ENCODE assay signal across 8 cellular contexts in the genomic region with DNA sequence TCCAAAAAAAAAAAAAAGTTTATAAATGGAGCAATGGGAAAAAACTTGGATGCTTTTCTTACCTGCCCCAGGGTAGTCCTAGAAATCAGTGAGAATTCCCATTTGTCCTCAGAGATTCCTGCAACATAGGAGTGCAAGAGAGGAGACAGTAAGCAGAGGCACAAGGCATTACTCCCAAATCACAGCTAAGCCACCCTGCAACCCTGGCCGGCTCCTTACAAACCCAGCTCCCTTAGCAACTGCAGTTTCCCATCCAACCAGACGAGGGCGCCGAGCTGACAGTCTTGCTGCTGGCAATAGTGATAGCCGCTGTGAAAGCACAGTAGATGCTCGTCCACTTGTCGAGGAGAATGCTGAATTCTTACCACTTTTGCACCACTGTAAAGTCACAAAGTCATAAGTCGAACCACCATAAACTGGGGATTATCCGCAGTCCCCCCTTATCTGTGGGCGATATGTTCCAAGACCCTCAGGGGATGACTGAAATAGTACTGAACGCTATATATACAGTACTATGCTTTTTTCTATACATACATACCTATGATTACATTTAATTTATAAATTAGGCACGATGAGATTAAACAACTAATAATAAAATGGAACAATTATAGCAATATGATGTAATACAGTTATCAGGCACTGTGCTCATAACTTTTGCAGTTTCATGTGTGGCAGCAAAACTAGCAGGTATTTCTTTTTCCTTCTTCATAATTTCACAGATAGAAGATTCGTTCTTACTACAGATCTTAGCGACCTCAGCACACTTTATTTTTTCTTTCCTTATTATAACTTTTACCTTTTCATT. TPM values are rescaled to one million over a fixed set of nuclear protein-coding genes. Genes with fewer than 3 reads are reported as not detected.
DNase-seq lines count a peak whose midpoint lies in the region; ATAC-seq and TF ChIP-seq lines count a peak whose summit lies in the region.

No MANE protein-coding gene starts in this region.

- peaks cover 10% of the 10 kb centered on the region for H3K4me1 ChIP-seq in MM.1S (ENCODE audit: low read length)
- no peaks in the 10 kb centered on the region for H3K4me1 ChIP-seq in foreskin keratinocyte
- H3K4me1 ChIP-seq in osteoblast (ENCODE audit: insufficient read depth, low read length), result no peaks in the 10 kb centered on the region
- H3K4me1 ChIP-seq in thyroid gland, result peaks cover 12 to 25% of the 10 kb centered on the region in 2 donors

- no peaks in the 10 kb centered on the region for H3K4me1 Mint-ChIP-seq in activated T-helper 17 cell treated with anti-CD3 and anti-CD28 coated beads, Interleukin-2, amount 50 U/mL, for 72 hours

- no peaks in the 10 kb centered on the region for H3K9me2 ChIP-seq in MM.1S (replicated peaks; ENCODE audit: insufficient read depth, low read length)

- no peak overlapping the region for H3K4me3 Mint-ChIP-seq in activated T-helper 17 cell treated with anti-CD3 and anti-CD28 coated beads, Interleukin-2, amount 50 U/mL, for 72 hours

- no peak for TF ChIP-seq POLR2A in thyroid gland (IDR thresholded peaks at IDR 0.05)

- peak overlapping the region; percentile 19; the same call in 1 of the 2 replicates for H2AFZ ChIP-seq in MM.1S (ENCODE audit: low read length)
- no peak overlapping the region for H2AFZ ChIP-seq in osteoblast (ENCODE audit: low read length)

- TF ChIP-seq CTCF in GM13976 (IDR thresholded peaks at IDR 0.05; ENCODE audit: borderline replicate concordance, control extremely low read depth, extremely low read depth, insufficient read depth, missing control alignments) (peak; percentile 97), MM.1S (IDR thresholded peaks at IDR 0.05; ENCODE audit: low read length) (peak; percentile 96), foreskin keratinocyte (conservative IDR thresholded peaks at IDR 0.05) (peak; percentile 90), osteoblast (IDR thresholded peaks at IDR 0.05; ENCODE audit: extremely low read depth, low read depth, low read length) (peak; percentile 97), thyroid gland (IDR thresholded peaks at IDR 0.05) (peak; percentile 82 to 96 (median 84))

- H3K4me3 ChIP-seq in MM.1S (ENCODE audit: low read length), result no peak overlapping the region
- no peak overlapping the region for H3K4me3 ChIP-seq in osteoblast (ENCODE audit: insufficient read depth, low read length)
- no peak overlapping the region for H3K4me3 ChIP-seq in thyroid gland (replicated peaks in 1 of 3)

- in situ Hi-C loops in GM13976 (cut with MboI; ENCODE audit: low sequenced_read_pairs, unreplicated experiment), result no loop called here

- H3K79me2 ChIP-seq in MM.1S (ENCODE audit: low read length) (peaks cover 6% of the 10 kb centered on the region; the same call in 1 of the 2 replicates), osteoblast (ENCODE audit: insufficient read depth, low read length) (peaks cover 20% of the 10 kb centered on the region)

- peak; percentile 75 for DNase-seq in GM13976 (ENCODE audit: low spot score)
- peak; percentile 86 for DNase-seq in MM.1S
- peak; percentile 61 to 65 for DNase-seq in SHP77 (lab: John Stamatoyannopoulos, UW)
- DNase-seq in foreskin keratinocyte, result peak; percentile 19 to 43
- DNase-seq in osteoblast (ENCODE audit: insufficient read length, low spot score, missing footprints), result peak; percentile 91
- DNase-seq in thyroid gland, result peak; percentile 88 to 91

- H3K36me3 Mint-ChIP-seq in activated T-helper 17 cell treated with anti-CD3 and anti-CD28 coated beads, Interleukin-2, amount 50 U/mL, for 72 hours (ENCODE audit: low read depth), result no peaks in the 10 kb centered on the region

- no peaks in the 10 kb centered on the region for H3K27me3 Mint-ChIP-seq in activated T-helper 17 cell treated with anti-CD3 and anti-CD28 coated beads, Interleukin-2, amount 50 U/mL, for 72 hours

- H3K27ac ChIP-seq in MM.1S (ENCODE audit: low read length), result no peak overlapping the region
- no peak overlapping the region for H3K27ac ChIP-seq in foreskin keratinocyte
- no peak overlapping the region for H3K27ac ChIP-seq in osteoblast (ENCODE audit: low read depth, low read length)
- H3K27ac ChIP-seq in thyroid gland, result no peak overlapping the region

- no peaks in the 10 kb centered on the region for H3F3A ChIP-seq in MM.1S (ENCODE audit: insufficient read depth, low read length)

- ATAC-seq in activated T-helper 17 cell treated with anti-CD3 and anti-CD28 coated beads, Interleukin-2, amount 50 U/mL, for 72 hours (replicated peaks), result peak; percentile 70
- ATAC-seq in foreskin keratinocyte (peak; percentile 69), HG02571 (IDR thresholded peaks at IDR 0.05; ENCODE audit: unreplicated experiment) (no peak)

- no peaks in the 10 kb centered on the region for H4K20me1 ChIP-seq in MM.1S (ENCODE audit: insufficient read depth, low read length)
- H4K20me1 ChIP-seq in osteoblast (ENCODE audit: insufficient read depth, low read length), result peaks cover 3% of the 10 kb centered on the region

- H3K4me2 ChIP-seq in MM.1S (ENCODE audit: low read depth, low read length), result peak overlapping the region; percentile 42
- peak overlapping the region; percentile 70 for H3K4me2 ChIP-seq in osteoblast (ENCODE audit: insufficient read depth, low read length)

- intact Hi-C loops in thyroid gland (cut with DNase I), result loop anchor here (5.0 to 10.0 kb wide), 2 partner anchors 93 to 145 kb away; a partner anchor contains a TSS

- H3K9me3 ChIP-seq in MM.1S (replicated peaks; ENCODE audit: insufficient read depth, low read length) (no peaks in the 10 kb centered on the region), osteoblast (ENCODE audit: low read depth, low read length) (no peaks in the 10 kb centered on the region), thyroid gland (no peaks in the 10 kb centered on the region)

- H3K27ac Mint-ChIP-seq in activated T-helper 17 cell treated with anti-CD3 and anti-CD28 coated beads, Interleukin-2, amount 50 U/mL, for 72 hours, result no peak overlapping the region

- H3K9me3 Mint-ChIP-seq in activated T-helper 17 cell treated with anti-CD3 and anti-CD28 coated beads, Interleukin-2, amount 50 U/mL, for 72 hours, result no peaks in the 10 kb centered on the region

- 17 to 23% methylated on average over 12 to 14 of the region's 14 CpGs for WGBS in thyroid gland, 2 donors

- H3K27me3 ChIP-seq in MM.1S (replicated peaks; ENCODE audit: insufficient read depth, low read length) (no peaks in the 10 kb centered on the region), foreskin keratinocyte (no peaks in the 10 kb centered on the region), osteoblast (ENCODE audit: insufficient read depth, low read length) (no peaks in the 10 kb centered on the region), thyroid gland (no peaks in the 10 kb centered on the region)

- H3K36me3 ChIP-seq in MM.1S (replicated peaks; ENCODE audit: insufficient read depth, low read length) (no peaks in the 10 kb centered on the region), osteoblast (ENCODE audit: insufficient read depth, low read length) (peaks cover 7% of the 10 kb centered on the region), thyroid gland (no peaks in the 10 kb centered on the region)

- no peak overlapping the region for H3K9ac ChIP-seq in MM.1S (ENCODE audit: low read length)

RNA-seq across cellular contexts. Expression of a gene that starts 6.0 kb away (rescaled TPM):
- total RNA-seq in activated T-helper 17 cell treated with anti-CD3 and anti-CD28 coated beads, Interleukin-2, amount 50 U/mL, for 72 hours, result 10 to 100 TPM; 60.7 to 93.9 TPM
- 45.3 and 47.0 TPM in 2 replicates for total RNA-seq in foreskin keratinocyte
- polyA plus RNA-seq in foreskin keratinocyte, result 42.5 and 44.0 TPM in 2 replicates
- total RNA-seq in osteoblast, result 29.8 and 31.1 TPM in 2 replicates
- 10 to 100 TPM; 55.3 to 75.8 (median 60.0) TPM for total RNA-seq in thyroid gland

RNA-seq across cellular contexts. Expression of a gene that starts 18.7 kb away (rescaled TPM):
- total RNA-seq in activated T-helper 17 cell treated with anti-CD3 and anti-CD28 coated beads, Interleukin-2, amount 50 U/mL, for 72 hours, result 10 to 100 TPM; 70.0 to 94.8 TPM
- total RNA-seq in foreskin keratinocyte (69.0 and 75.3 TPM in 2 replicates), osteoblast (28.3 and 36.9 TPM in 2 replicates), thyroid gland (10 to 100 TPM; 31.3 to 75.4 (median 60.6) TPM)
- polyA plus RNA-seq in foreskin keratinocyte, result 99.8 and 104 TPM in 2 replicates

RNA-seq across cellular contexts. Expression of a gene that starts 28.3 kb away (rescaled TPM):
- total RNA-seq in activated T-helper 17 cell treated with anti-CD3 and anti-CD28 coated beads, Interleukin-2, amount 50 U/mL, for 72 hours, result 10 to 100 TPM; 56.6 to 57.1 TPM
- total RNA-seq in foreskin keratinocyte, result 88.0 and 93.3 TPM in 2 replicates
- 112 TPM in 2 replicates for polyA plus RNA-seq in foreskin keratinocyte
- 11.8 and 13.4 TPM in 2 replicates for total RNA-seq in osteoblast
- 10 to 100 TPM in 2 of 4 donors, 1 to 10 TPM in 2; 4.6 to 12.6 (median 8.4) TPM for total RNA-seq in thyroid gland

RNA-seq across cellular contexts. Expression of a gene that starts 29.0 kb away (rescaled TPM):
- 10 to 100 TPM; 30.1 to 48.5 TPM for total RNA-seq in activated T-helper 17 cell treated with anti-CD3 and anti-CD28 coated beads, Interleukin-2, amount 50 U/mL, for 72 hours
- total RNA-seq in foreskin keratinocyte (47.1 and 56.7 TPM in 2 replicates), osteoblast (41.5 and 42.0 TPM in 2 replicates), thyroid gland (10 to 100 TPM; 33.3 to 49.9 (median 40.5) TPM)
- 18.4 and 23.8 TPM in 2 replicates for polyA plus RNA-seq in foreskin keratinocyte

RNA-seq across cellular contexts. Expression of a gene that starts 53.0 kb away (rescaled TPM):
- 10 to 100 TPM; 26.3 to 82.1 TPM for total RNA-seq in activated T-helper 17 cell treated with anti-CD3 and anti-CD28 coated beads, Interleukin-2, amount 50 U/mL, for 72 hours
- total RNA-seq in foreskin keratinocyte, result 19.2 and 20.8 TPM in 2 replicates
- polyA plus RNA-seq in foreskin keratinocyte, result 22.2 and 24.6 TPM in 2 replicates
- total RNA-seq in osteoblast, result 36.5 and 39.8 TPM in 2 replicates
- 10 to 100 TPM; 35.8 to 84.3 (median 57.0) TPM for total RNA-seq in thyroid gland

Comparison
In these comparisons a context has a peak if more than half of its experiments do, and no peak if none do; other contexts are left out.
1. DNase-seq: peak in every context shown above with its lines; median percentile 91 in osteoblast; 90 in thyroid gland; 86 in MM.1S; 75 in GM13976; 63 in SHP77; 31 in foreskin keratinocyte.